In the genomic region with DNA sequence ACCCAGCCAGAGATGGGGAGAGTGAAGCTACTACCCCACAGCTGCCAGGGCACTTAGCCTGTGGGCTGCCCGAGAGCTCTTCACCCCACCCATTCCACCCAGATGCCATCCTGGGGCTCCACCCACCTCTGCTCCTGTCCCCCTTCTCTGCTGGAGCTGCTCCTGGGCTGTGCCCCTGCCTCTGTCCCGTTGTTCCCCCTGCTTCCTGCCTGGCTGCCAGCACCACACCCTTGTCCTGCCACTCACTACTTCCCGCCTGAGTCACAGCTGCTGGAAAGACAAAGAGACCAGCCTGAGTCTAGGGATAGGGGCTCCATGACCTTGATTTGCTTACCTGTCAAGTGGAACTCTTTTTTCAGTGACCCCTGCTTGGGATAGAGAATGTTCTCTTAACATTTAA, we compare ENCODE assay signal across 8 cellular contexts. TPM values are rescaled to one million over a fixed set of nuclear protein-coding genes. Genes with fewer than 3 reads are reported as not detected.
DNase-seq lines count a peak whose midpoint lies in the region; ATAC-seq and TF ChIP-seq lines count a peak whose summit lies in the region.

No MANE protein-coding gene starts in this region.

- H3K4me3 Mint-ChIP-seq in T-helper 2 cell treated with Interferon-gamma antibody and Interleukin-4, amounts not matched to agents 5 μg/mL and 100 μg/mL, for 36 hours = peak overlapping the region; percentile 32
- H3K4me3 Mint-ChIP-seq in brain = peak overlapping the region in 3 of 5 experiments; percentile 15 to 41 (median 16)

- peak overlapping the region; percentile 85 for H3K27ac Mint-ChIP-seq in T-helper 2 cell treated with Interferon-gamma antibody and Interleukin-4, amounts not matched to agents 5 μg/mL and 100 μg/mL, for 36 hours
- peak overlapping the region; percentile 54 to 98 (median 91) for H3K27ac Mint-ChIP-seq in brain

- no peaks in the 10 kb centered on the region for H3K9me3 ChIP-seq in thoracic aorta

- no peaks in the 10 kb centered on the region for H3K27me3 Mint-ChIP-seq in T-helper 2 cell treated with Interferon-gamma antibody and Interleukin-4, amounts not matched to agents 5 μg/mL and 100 μg/mL, for 36 hours (ENCODE audit: low read depth)
- H3K27me3 Mint-ChIP-seq in brain = no peaks in the 10 kb centered on the region

- ATAC-seq in thoracic aorta (ENCODE audit: insufficient number of reproducible peaks, low FRiP score, low read depth) (no peak), GM18520 (IDR thresholded peaks at IDR 0.05; ENCODE audit: unreplicated experiment) (no peak), GM21528 (IDR thresholded peaks at IDR 0.05; ENCODE audit: low FRiP score, unreplicated experiment) (no peak), GM21381 (IDR thresholded peaks at IDR 0.05; ENCODE audit: unreplicated experiment) (no peak)

- DNase-seq in T-helper 2 cell treated with Interferon-gamma antibody and Interleukin-4, amounts not matched to agents 5 μg/mL and 100 μg/mL, for 36 hours (ENCODE audit: low spot score) = no peak
- DNase-seq in T-helper 2 cell (no peak), lower leg skin (ENCODE audit: low spot score in 2 of 2) (peak; percentile 72 to 96), thoracic aorta (ENCODE audit: low spot score) (no peak)

- no peak for TF ChIP-seq POLR2A in lower leg skin (IDR thresholded peaks at IDR 0.05)

- TF ChIP-seq CTCF in brain (conservative IDR thresholded peaks at IDR 0.05) (no peak), lower leg skin (IDR thresholded peaks at IDR 0.05) (no peak), thoracic aorta (IDR thresholded peaks at IDR 0.05) (no peak)

- H3K4me1 Mint-ChIP-seq in T-helper 2 cell treated with Interferon-gamma antibody and Interleukin-4, amounts not matched to agents 5 μg/mL and 100 μg/mL, for 36 hours (ENCODE audit: low read depth) = peaks cover 46% of the 10 kb centered on the region
- H3K4me1 Mint-ChIP-seq in brain = peaks cover 75% of the 10 kb centered on the region

- intact Hi-C loops in lower leg skin (cut with DNase I; ENCODE audit: low total_unique reads) = no loop called here

- peaks cover 17% of the 10 kb centered on the region for H3K36me3 ChIP-seq in thoracic aorta

- no peaks in the 10 kb centered on the region for H3K9me3 Mint-ChIP-seq in T-helper 2 cell treated with Interferon-gamma antibody and Interleukin-4, amounts not matched to agents 5 μg/mL and 100 μg/mL, for 36 hours
- no peaks in the 10 kb centered on the region for H3K9me3 Mint-ChIP-seq in brain

- H3K36me3 Mint-ChIP-seq in T-helper 2 cell treated with Interferon-gamma antibody and Interleukin-4, amounts not matched to agents 5 μg/mL and 100 μg/mL, for 36 hours (ENCODE audit: low read depth) = peaks cover 24% of the 10 kb centered on the region
- H3K36me3 Mint-ChIP-seq in brain = peaks cover 10% of the 10 kb centered on the region

- H3K4me3 ChIP-seq in lower leg skin (ENCODE audit: low read depth, poor library complexity, severe bottlenecking) (no peak overlapping the region), thoracic aorta (peak overlapping the region; percentile 30)

- WGBS in lower leg skin, 2 donors = 5 to 10% methylated on average over 3 of the region's 3 CpGs

- peaks cover 74 to 85% of the 10 kb centered on the region in 2 donors for H3K4me1 ChIP-seq in thoracic aorta (ENCODE audit: control insufficient read depth in 1 of 2, low read depth in 2 of 2)

- peak overlapping the region; percentile 71 to 89 for H3K27ac ChIP-seq in thoracic aorta

- H3K27me3 ChIP-seq in thoracic aorta (replicated peaks; ENCODE audit: insufficient read depth) = no peaks in the 10 kb centered on the region

RNA-seq across cellular contexts. Expression of gene GNAI2, which starts 12.4 kb away (rescaled TPM):
- 348 TPM for polyA plus RNA-seq in brain (ENCODE audit: insufficient read depth, low read depth, low replicate concordance)
- total RNA-seq in lower leg skin (100 to 1,000 TPM in 1 of 4 donors, 10 to 100 TPM in 3; 56.5 to 123 (median 74.8) TPM), thoracic aorta (100 to 1,000 TPM; 183 to 337 TPM)

RNA-seq across cellular contexts. Expression of gene SEMA3B, which starts 20.6 kb away (rescaled TPM):
- 60.5 TPM for polyA plus RNA-seq in brain (ENCODE audit: insufficient read depth, low read depth, low replicate concordance)
- total RNA-seq in lower leg skin = 1 to 10 TPM; 1.1 to 7.2 (median 3.3) TPM
- 10 to 100 TPM; 53.6 to 57.2 TPM for total RNA-seq in thoracic aorta

RNA-seq across cellular contexts. Expression of gene LSMEM2, which starts 30.5 kb away (rescaled TPM):
- 0.51 TPM for polyA plus RNA-seq in brain (ENCODE audit: insufficient read depth, low read depth, low replicate concordance)
- under 1 TPM in 2 of 4 donors, not detected in 2; 0.37 to 0.62 TPM for total RNA-seq in lower leg skin
- total RNA-seq in thoracic aorta = not detected

RNA-seq across cellular contexts. Expression of gene SLC38A3, which starts 43.3 kb away (rescaled TPM):
- 18.3 TPM for polyA plus RNA-seq in brain (ENCODE audit: insufficient read depth, low read depth, low replicate concordance)
- total RNA-seq in lower leg skin = under 1 TPM in 1 of 4 donors, not detected in 3; 0.62 TPM
- under 1 TPM in 1 of 2 donors, not detected in 1; 0.28 TPM for total RNA-seq in thoracic aorta

RNA-seq across cellular contexts. Expression of gene IFRD2, which starts 43.8 kb away (rescaled TPM):
- polyA plus RNA-seq in brain (ENCODE audit: insufficient read depth, low read depth, low replicate concordance) = 16.7 TPM
- total RNA-seq in lower leg skin (10 to 100 TPM; 32.9 to 69.0 (median 39.8) TPM), thoracic aorta (100 to 1,000 TPM in 1 of 2 donors, 10 to 100 TPM in 1; 43.3 to 118 TPM)

Comparison
In these comparisons a context has a peak if more than half of its experiments do, and no peak if none do; other contexts are left out.
1. DNase-seq: peak in lower leg skin (2 of 2); none in T-helper 2 cell treated with Interferon-gamma antibody and Interleukin-4, amounts not matched to agents 5 μg/mL and 100 μg/mL, for 36 hours (single experiment), T-helper 2 cell (0 of 5) and thoracic aorta (single experiment).
2. RNA of gene SEMA3B, which starts 20.6 kb away (total RNA-seq): 53.6 to 57.2 TPM in thoracic aorta; 1.1 to 7.2 TPM in lower leg skin; every median in the first group is over 4 times any median in the second.